In genomic region chr3:66492672-66493071, GRCh38 we compare ENCODE assay signal across 1 cellular context.
TF ChIP-seq lines count a peak whose summit lies in the region.

No MANE protein-coding gene starts in this region.

TF ChIP-seq in IMR-90, 13 proteins besides CTCF, POLR2A, EP300 and RAD21 (continued from another document):
- TF ChIP-seq, protein P1, sequence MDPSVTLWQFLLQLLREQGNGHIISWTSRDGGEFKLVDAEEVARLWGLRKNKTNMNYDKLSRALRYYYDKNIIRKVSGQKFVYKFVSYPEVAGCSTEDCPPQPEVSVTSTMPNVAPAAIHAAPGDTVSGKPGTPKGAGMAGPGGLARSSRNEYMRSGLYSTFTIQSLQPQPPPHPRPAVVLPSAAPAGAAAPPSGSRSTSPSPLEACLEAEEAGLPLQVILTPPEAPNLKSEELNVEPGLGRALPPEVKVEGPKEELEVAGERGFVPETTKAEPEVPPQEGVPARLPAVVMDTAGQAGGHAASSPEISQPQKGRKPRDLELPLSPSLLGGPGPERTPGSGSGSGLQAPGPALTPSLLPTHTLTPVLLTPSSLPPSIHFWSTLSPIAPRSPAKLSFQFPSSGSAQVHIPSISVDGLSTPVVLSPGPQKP (IDR thresholded peaks at IDR 0.05; ENCODE audit: borderline replicate concordance, low read depth, low read length): no peak
- TF ChIP-seq MXI1 (IDR thresholded peaks at IDR 0.05; ENCODE audit: borderline replicate concordance, low read depth, low read length) (no peak), MAZ (IDR thresholded peaks at IDR 0.05; ENCODE audit: borderline replicate concordance, low read depth, low read length) (no peak), SMC3 (IDR thresholded peaks at IDR 0.05; ENCODE audit: low read depth, low read length) (no peak), BHLHE40 (IDR thresholded peaks at IDR 0.05; ENCODE audit: low read depth, low read length) (no peak), RCOR1 (IDR thresholded peaks at IDR 0.05; ENCODE audit: insufficient replicate concordance, low read length) (no peak), NFE2L2 (IDR thresholded peaks at IDR 0.05; ENCODE audit: low read depth, low read length) (no peak)
